ENCODE assay signal across 15 cellular contexts in the genomic region with DNA sequence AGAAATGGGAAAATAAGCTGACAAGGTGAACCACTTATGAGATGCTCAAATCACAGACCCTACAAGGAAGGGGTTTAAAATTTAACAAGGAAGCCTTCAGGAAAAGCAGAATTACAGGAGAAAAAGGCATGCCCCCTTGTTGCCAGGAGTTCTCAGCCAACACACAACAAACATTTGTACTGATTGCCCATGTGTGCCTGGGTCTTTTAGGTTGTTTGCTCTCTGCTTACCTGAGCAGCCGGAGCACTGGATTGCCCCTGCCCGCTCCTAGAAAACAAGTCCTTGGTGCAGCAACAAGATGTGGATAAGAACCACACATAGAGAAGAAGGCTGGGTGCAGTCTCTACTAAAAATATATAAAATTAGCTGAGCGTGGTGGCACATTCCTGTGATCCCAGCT.
"Had no signal": no experiment of that assay in that cellular context is flagged by ENCODE, and none has a peak within 500 bp of the region (broad histone marks: within the 10 kb centered on the region; RNA-seq: fewer than 3 reads in every experiment).

No MANE protein-coding gene starts in this region.

- H3K27ac Mint-ChIP-seq: stimulated activated naive B cell treated with anti-CD40 and anti-IgM and Interleukin-4, amounts not matched to agents 10 μg/mL and 1 μg/mL and 100 μg/mL, for 72 hours had no signal

- DNase-seq: activated CD4-positive, CD25-positive, alpha-beta regulatory T cell treated with anti-CD3 and anti-CD28 coated beads, Interleukin-2, amount 50 U/mL, for 72 hours; activated naive CD4-positive, alpha-beta T cell treated with Interleukin-2 at 50 U/mL for 16 hours; anterior cingulate cortex; brain microvascular endothelial cell; cortex of kidney; effector CD8-positive, alpha-beta T cell; heart left ventricle; left cardiac atrium; naive B cell; retina; stimulated activated CD4-positive, alpha-beta T cell treated with anti-CD3 and anti-CD28 coated beads, Interleukin-2, amount 100 ng/mL, for 48 hours; stimulated activated naive B cell treated with anti-CD40 and anti-IgM and Interleukin-4, amounts not matched to agents 10 μg/mL and 1 μg/mL and 100 μg/mL, for 72 hours; T-helper 1 cell; T1000; transverse colon had no signal

- H3K27me3 Mint-ChIP-seq: naive B cell; stimulated activated naive B cell treated with anti-CD40 and anti-IgM and Interleukin-4, amounts not matched to agents 10 μg/mL and 1 μg/mL and 100 μg/mL, for 72 hours had no signal

- H3K36me3 Mint-ChIP-seq: naive B cell had no signal

- H3K4me3 ChIP-seq: transverse colon had no signal

- H3K4me3 Mint-ChIP-seq: stimulated activated naive B cell treated with anti-CD40 and anti-IgM and Interleukin-4, amounts not matched to agents 10 μg/mL and 1 μg/mL and 100 μg/mL, for 72 hours had no signal

- H3K27me3 ChIP-seq: brain microvascular endothelial cell, heart left ventricle, transverse colon had no signal

- H3K36me3 ChIP-seq: transverse colon had no signal

- H3K27ac ChIP-seq: brain microvascular endothelial cell, transverse colon had no signal

- H3K9me3 ChIP-seq: heart left ventricle, transverse colon had no signal

- H3K9me3 Mint-ChIP-seq: naive B cell; stimulated activated naive B cell treated with anti-CD40 and anti-IgM and Interleukin-4, amounts not matched to agents 10 μg/mL and 1 μg/mL and 100 μg/mL, for 72 hours had no signal
